12 cellular contexts compared by ENCODE assay signal in the genomic region with DNA sequence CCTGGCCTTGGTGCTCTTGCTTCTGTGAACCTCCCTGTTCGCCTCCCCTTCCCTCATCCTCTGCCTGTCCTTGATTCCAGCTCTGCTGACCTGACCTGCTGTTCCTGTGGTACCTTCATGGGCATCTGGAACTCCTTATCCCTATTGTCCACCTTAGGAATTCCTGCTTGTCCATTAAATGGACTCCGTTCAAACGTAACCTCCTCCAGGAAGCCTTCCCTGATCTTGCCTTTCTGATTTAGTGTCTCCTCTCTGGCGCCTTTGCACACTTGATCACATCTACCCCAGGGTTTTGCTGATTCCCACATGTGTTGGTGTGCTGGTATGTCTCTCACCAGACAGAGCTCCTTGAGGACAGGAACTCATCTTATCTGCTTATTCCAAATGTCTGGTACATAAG. TPM values are rescaled to one million over a fixed set of nuclear protein-coding genes. Genes with fewer than 3 reads are reported as not detected.
DNase-seq lines count a peak whose midpoint lies in the region; ATAC-seq and TF ChIP-seq lines count a peak whose summit lies in the region.
"Had no signal": no experiment of that assay in that cellular context is flagged by ENCODE, and none has a peak within 500 bp of the region (broad histone marks: within the 10 kb centered on the region; RNA-seq: fewer than 3 reads in every experiment).

No MANE protein-coding gene starts in this region.

- no peak overlapping the region for H3K23ac ChIP-seq in H9 (ENCODE audit: insufficient read length, low read depth, low read length)

- no peak overlapping the region for H3K4ac ChIP-seq in H9 (ENCODE audit: low read depth, low read length)

- TF ChIP-seq CTCF in spleen (IDR thresholded peaks at IDR 0.05 in 8 of 11, conservative IDR thresholded peaks at IDR 0.05 in 3 of 11) = no peak
- no peak for TF ChIP-seq CTCF in H9 (conservative IDR thresholded peaks at IDR 0.05)

- H3K18ac ChIP-seq in H9 (ENCODE audit: insufficient read length, low read depth, low read length) = no peak overlapping the region

- no peaks in the 10 kb centered on the region for H3K36me3 ChIP-seq in muscle layer of duodenum (ENCODE audit: control insufficient read depth in 1 of 2, insufficient read depth in 2 of 2, low read length in 2 of 2)
- H3K36me3 ChIP-seq in spleen = no peaks in the 10 kb centered on the region

- no peaks in the 10 kb centered on the region for H3K79me2 ChIP-seq in H9 (ENCODE audit: insufficient read depth, low read length)

- no peaks in the 10 kb centered on the region for H3K79me1 ChIP-seq in H9 (ENCODE audit: insufficient read depth, low read depth, low read length, poor library complexity, severe bottlenecking)

- no peak overlapping the region for H3K9ac ChIP-seq in H9 (ENCODE audit: extremely low read depth, insufficient read length, low read length)

- no peak overlapping the region for H3K56ac ChIP-seq in H9 (ENCODE audit: insufficient read length, low read depth, low read length)

- no peak overlapping the region for H2BK15ac ChIP-seq in H9 (ENCODE audit: low read depth, low read length)

- peaks cover 12% of the 10 kb centered on the region for H3K27me3 Mint-ChIP-seq in H9 (ENCODE audit: low read depth)

- H3K9me3 ChIP-seq in right cardiac atrium (ENCODE audit: control insufficient read depth, low read length) (no peaks in the 10 kb centered on the region), muscle layer of duodenum (ENCODE audit: control insufficient read depth in 1 of 2, low read length in 2 of 2) (no peaks in the 10 kb centered on the region), spleen (no peaks in the 10 kb centered on the region), H9 (ENCODE audit: control insufficient read depth, low read depth, low read length) (no peaks in the 10 kb centered on the region)

- no peaks in the 10 kb centered on the region for H3K23me2 ChIP-seq in H9 (ENCODE audit: insufficient read length, low read depth, low read length, poor library complexity, severe bottlenecking)

- H2BK120ac ChIP-seq in H9 (ENCODE audit: low read depth, low read length, poor library complexity, severe bottlenecking) = no peak overlapping the region

- H3K27ac ChIP-seq in right cardiac atrium (ENCODE audit: low read length) (peak overlapping the region; percentile 48), muscle layer of duodenum (ENCODE audit: low read length) (peak overlapping the region; percentile 48), spleen (peak overlapping the region in 6 of 8 donors; percentile 26 to 80 (median 72)), H9 (ENCODE audit: insufficient read length, low read depth, low read length) (no peak overlapping the region)

- H3K4me2 ChIP-seq in H9 (ENCODE audit: insufficient read depth, insufficient read length, low read length) = no peak overlapping the region

- H2AFZ ChIP-seq in H9 (ENCODE audit: low read length) = no peak overlapping the region

- no peak overlapping the region for H2BK12ac ChIP-seq in H9 (ENCODE audit: insufficient read length, low read depth, low read length)

- H4K8ac ChIP-seq in H9 (replicated peaks; ENCODE audit: insufficient read length, low read depth, low read length) = no peak overlapping the region

- H3K27ac Mint-ChIP-seq in H9 = 0 out of 7 replicates have a peak overlapping the region, but pooled peaks of 1 of the 3 experiments have one; percentile 53

- H3K27me3 ChIP-seq in right cardiac atrium (ENCODE audit: control insufficient read depth, insufficient read depth) (no peaks in the 10 kb centered on the region), muscle layer of duodenum (ENCODE audit: low read depth, low read length) (no peaks in the 10 kb centered on the region), spleen (replicated peaks in 1 of 7) (no peaks in the 10 kb centered on the region), H9 (ENCODE audit: insufficient read depth, low read length) (no peaks in the 10 kb centered on the region)

- H3K9me3 Mint-ChIP-seq in H9 = no peaks in the 10 kb centered on the region

- 94% methylated on average over 4 of the region's 4 CpGs for WGBS in right cardiac atrium
- 63 to 83% (median 80%) methylated on average over 4 of the region's 4 CpGs for WGBS in spleen, 5 donors
- WGBS in H9 (ENCODE audit: extremely low coverage, insufficient read length, low lambda C conversion rate) = no CpG with 5 or more reads among the region's 4 CpGs

- H3K4me3 Mint-ChIP-seq in H9 = no peak overlapping the region

- no peak overlapping the region for H2AK5ac ChIP-seq in H9 (ENCODE audit: insufficient read length, low read length)

- no peaks in the 10 kb centered on the region for H3K36me3 Mint-ChIP-seq in H9 (ENCODE audit: insufficient read depth in 1 of 3, low read depth in 3 of 3)

- no peaks in the 10 kb centered on the region for H4K20me1 ChIP-seq in H9 (ENCODE audit: control insufficient read depth, insufficient read depth, insufficient read length)

- H3K4me3 ChIP-seq in right cardiac atrium (ENCODE audit: low read length) (no peak overlapping the region), muscle layer of duodenum (ENCODE audit: low read depth in 1 of 2, low read length in 2 of 2) (no peak overlapping the region), spleen (no peak overlapping the region)
- H3K4me3 ChIP-seq: GM12878 had no signal

- H4K91ac ChIP-seq in H9 (ENCODE audit: insufficient read length, low read depth, low read length) = no peak overlapping the region

- no peak for ATAC-seq in right cardiac atrium
- no peak for ATAC-seq in Right ventricle myocardium superior (ENCODE audit: poor library complexity)
- ATAC-seq: GM12878 had no signal

- intact Hi-C loops in right cardiac atrium (cut with DNase I) (no loop called here), Right ventricle myocardium superior (cut with DNase I) (no loop called here), spleen (cut with DNase I; ENCODE audit: low total_unique reads) (no loop called here)

- H4K5ac ChIP-seq in H9 (ENCODE audit: insufficient read length, low read depth, low read length) = no peak overlapping the region

- H3K4me1 Mint-ChIP-seq in H9 = peaks cover 15 to 28% of the 10 kb centered on the region in 2 experiments

- no peak overlapping the region for H3T11ph ChIP-seq in H9 (ENCODE audit: low read length)

- H3K4me1 ChIP-seq in right cardiac atrium (ENCODE audit: control insufficient read depth, insufficient read depth, low read length) (peaks cover 21% of the 10 kb centered on the region), muscle layer of duodenum (ENCODE audit: control insufficient read depth in 1 of 2, insufficient read depth in 2 of 2, low read length in 2 of 2) (peaks cover 0 to 62% of the 10 kb centered on the region in 2 donors), spleen (peaks cover 13 to 80% (median 54%) of the 10 kb centered on the region in 6 donors), H9 (ENCODE audit: insufficient read depth, low read length) (peaks cover 3% of the 10 kb centered on the region; the same call in 1 of the 2 replicates)

- no peak overlapping the region for H2BK20ac ChIP-seq in H9 (ENCODE audit: low read depth, low read length, poor library complexity, severe bottlenecking)

- DNase-seq in right cardiac atrium = no peak
- DNase-seq in Right ventricle myocardium superior = no peak
- no peak for DNase-seq in spleen
- DNase-seq in AG08396 (ENCODE audit: low spot score) = no peak
- DNase-seq in NCI-H2196 treated with DMSO at 0.1 percent for 48 hours (lab: John Stamatoyannopoulos, UW; ENCODE audit: unreplicated experiment) = no peak
- no peak for DNase-seq in NCI-H2029 (lab: John Stamatoyannopoulos, UW)
- no peak for DNase-seq in H9
- DNase-seq: H7, NCI-H1436 had no signal

- no peak overlapping the region for H3K14ac ChIP-seq in H9 (ENCODE audit: insufficient read depth, low read length)

- no peak overlapping the region for H2BK5ac ChIP-seq in H9 (ENCODE audit: insufficient read length, low read length)

- no peak for TF ChIP-seq POLR2A in spleen (IDR thresholded peaks at IDR 0.05)

RNA-seq across cellular contexts. Expression of a gene that starts 20.9 kb away (rescaled TPM):
- 1 to 10 TPM; 5.3 to 8.7 (median 7.4) TPM for total RNA-seq in right cardiac atrium
- polyA plus RNA-seq in right cardiac atrium = 11.5 TPM
- 9.5 TPM for total RNA-seq in Right ventricle myocardium superior
- total RNA-seq in spleen = 10 to 100 TPM; 23.8 to 68.4 (median 50.0) TPM
- polyA plus RNA-seq in spleen = 10 to 100 TPM; 13.5 to 28.2 (median 14.5) TPM
- total RNA-seq in H9 (2021) = 7.7 and 7.8 TPM in 2 replicates

RNA-seq across cellular contexts. Expression of a gene that starts 55.4 kb away (rescaled TPM):
- total RNA-seq in right cardiac atrium = under 1 TPM; 0.26 to 0.53 (median 0.37) TPM
- 0.27 TPM for polyA plus RNA-seq in right cardiac atrium
- total RNA-seq in Right ventricle myocardium superior = 0.24 TPM
- under 1 TPM in 3 of 7 donors, not detected in 4; 0.25 to 0.52 (median 0.34) TPM for total RNA-seq in spleen
- polyA plus RNA-seq in spleen = under 1 TPM; 0.15 to 0.36 (median 0.26) TPM
- not detected in 2 replicates for total RNA-seq in H9 (2021)
- total RNA-seq: A172, GM12878, H7 had no signal
